Comparison of ENCODE assay signal across 8 cellular contexts in the genomic region with DNA sequence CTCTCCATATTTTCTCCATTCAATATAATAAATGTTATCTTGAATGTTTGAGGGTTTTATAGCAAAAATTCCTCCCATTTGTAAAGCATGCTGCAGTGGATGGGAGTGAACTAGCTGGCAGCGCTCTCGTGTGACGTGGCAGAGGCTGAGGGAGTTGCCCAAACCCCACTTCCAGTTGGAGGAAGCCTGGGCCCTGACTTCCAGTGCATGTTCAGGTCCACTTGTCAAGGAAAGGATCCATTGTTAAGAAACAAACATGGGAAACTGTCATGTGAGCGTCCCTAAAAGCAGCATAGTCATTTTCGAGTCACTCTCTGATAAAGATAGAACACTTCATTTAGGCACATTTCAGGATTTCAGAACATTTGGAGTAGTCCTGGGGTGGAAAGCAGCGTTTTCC.
DNase-seq lines count a peak whose midpoint lies in the region; ATAC-seq and TF ChIP-seq lines count a peak whose summit lies in the region.

No MANE protein-coding gene starts in this region.

- H3K27me3 Mint-ChIP-seq in activated CD4-positive, alpha-beta T cell treated with anti-CD3 and anti-CD28 coated beads, Interleukin-2, amount 10 ng/mL, durations not matched to agents 24 days and 14 days, result no peaks in the 10 kb centered on the region

- H3K4me3 Mint-ChIP-seq in activated CD4-positive, alpha-beta T cell treated with anti-CD3 and anti-CD28 coated beads, Interleukin-2, amount 10 ng/mL, durations not matched to agents 24 days and 14 days, result no peak overlapping the region

- no peaks in the 10 kb centered on the region for H3K9me3 Mint-ChIP-seq in activated CD4-positive, alpha-beta T cell treated with anti-CD3 and anti-CD28 coated beads, Interleukin-2, amount 10 ng/mL, durations not matched to agents 24 days and 14 days

- DNase-seq in activated CD4-positive, alpha-beta T cell treated with anti-CD3 and anti-CD28 coated beads, Interleukin-2, amount 10 ng/mL, durations not matched to agents 24 days and 14 days, result no peak
- no peak for DNase-seq in activated CD4-positive, alpha-beta T cell treated with anti-CD3 and anti-CD28 coated beads, Interleukin-2, amount 50 U/mL, for 4 hours
- peak; percentile 76 for DNase-seq in colonic mucosa
- no peak for DNase-seq in left lung
- DNase-seq in vagina (ENCODE audit: extremely low spot score in 2 of 2), result peak in 1 of 2 donors; percentile 69
- no peak for DNase-seq in WERI-Rb-1
- no peak for DNase-seq in activated CD4-positive, alpha-beta T cell treated with anti-CD3 and anti-CD28 coated beads, Interleukin-2, amount 50 U/mL, for 48 hours

- no peaks in the 10 kb centered on the region for H3K36me3 Mint-ChIP-seq in activated CD4-positive, alpha-beta T cell treated with anti-CD3 and anti-CD28 coated beads, Interleukin-2, amount 10 ng/mL, durations not matched to agents 24 days and 14 days (ENCODE audit: low read depth)

- ATAC-seq in left lung (peak; percentile 17), HG02885 (IDR thresholded peaks at IDR 0.05; ENCODE audit: poor library complexity, unreplicated experiment) (no peak)

- H3K4me1 Mint-ChIP-seq in activated CD4-positive, alpha-beta T cell treated with anti-CD3 and anti-CD28 coated beads, Interleukin-2, amount 10 ng/mL, durations not matched to agents 24 days and 14 days, result peaks cover 23% of the 10 kb centered on the region

- TF ChIP-seq CTCF in colonic mucosa (IDR thresholded peaks at IDR 0.05), result no peak
- no peak for TF ChIP-seq CTCF in left lung (IDR thresholded peaks at IDR 0.05)
- TF ChIP-seq CTCF in vagina (IDR thresholded peaks at IDR 0.05), result no peak
- TF ChIP-seq CTCF in WERI-Rb-1 (IDR thresholded peaks at IDR 0.05; ENCODE audit: low read depth, low read length), result no peak

- H3K4me3 ChIP-seq in colonic mucosa, result no peak overlapping the region
- H3K4me3 ChIP-seq in left lung, result no peak overlapping the region
- H3K4me3 ChIP-seq in vagina, result no peak overlapping the region
- H3K4me3 ChIP-seq in WERI-Rb-1 (ENCODE audit: low read depth, low read length), result no peak overlapping the region

- H3K4me1 ChIP-seq in colonic mucosa (peaks cover 18% of the 10 kb centered on the region), left lung (peaks cover 8 to 43% of the 10 kb centered on the region in 2 donors), vagina (peaks cover 26% of the 10 kb centered on the region)

- peak overlapping the region in 1 of 2 donors; percentile 82 for H3K9ac ChIP-seq in colonic mucosa (ENCODE audit: low read depth in 2 of 2, low read length in 2 of 2)

- H3K27ac ChIP-seq in colonic mucosa (peak overlapping the region; percentile 81), left lung (peak overlapping the region; percentile 40 to 58), vagina (peak overlapping the region; percentile 46), WERI-Rb-1 (no peak overlapping the region)

- H3K36me3 ChIP-seq in colonic mucosa (no peaks in the 10 kb centered on the region), left lung (no peaks in the 10 kb centered on the region), vagina (no peaks in the 10 kb centered on the region), WERI-Rb-1 (no peaks in the 10 kb centered on the region)

- peak overlapping the region; percentile 17 for H3K27ac Mint-ChIP-seq in activated CD4-positive, alpha-beta T cell treated with anti-CD3 and anti-CD28 coated beads, Interleukin-2, amount 10 ng/mL, durations not matched to agents 24 days and 14 days

- no peak for TF ChIP-seq POLR2A in vagina (IDR thresholded peaks at IDR 0.05)

- H3K9me3 ChIP-seq in colonic mucosa (no peaks in the 10 kb centered on the region), left lung (no peaks in the 10 kb centered on the region), vagina (no peaks in the 10 kb centered on the region), WERI-Rb-1 (ENCODE audit: severe bottlenecking) (no peaks in the 10 kb centered on the region)

- intact Hi-C loops in activated CD4-positive, alpha-beta T cell treated with anti-CD3 and anti-CD28 coated beads, Interleukin-2, amount 10 ng/mL, durations not matched to agents 24 days and 14 days (cut with micrococcal nuclease), result loop anchor here (2.0 kb wide), 2 partner anchors 205 to 213 kb away; no protein-coding TSS in a partner anchor
- intact Hi-C loops in colonic mucosa (cut with DNase I) (loop anchor here (2.0 kb wide), 1 partner anchor 205 kb away; no protein-coding TSS in a partner anchor), left lung (cut with DNase I) (no loop called here), vagina (cut with DNase I) (no loop called here)

- H3K27me3 ChIP-seq in colonic mucosa (no peaks in the 10 kb centered on the region), left lung (no peaks in the 10 kb centered on the region), vagina (no peaks in the 10 kb centered on the region), WERI-Rb-1 (ENCODE audit: insufficient read depth, low read depth, severe bottlenecking) (no peaks in the 10 kb centered on the region)

Comparison
In these comparisons a context has a peak if more than half of its experiments do, and no peak if none do; other contexts are left out.
1. intact Hi-C loops: an anchor here in activated CD4-positive, alpha-beta T cell treated with anti-CD3 and anti-CD28 coated beads, Interleukin-2, amount 10 ng/mL, durations not matched to agents 24 days and 14 days (2.0 kb wide) and colonic mucosa (2.0 kb wide); none called in left lung and vagina.